Comparison of ENCODE assay signal across 28 cellular contexts in the genomic region with DNA sequence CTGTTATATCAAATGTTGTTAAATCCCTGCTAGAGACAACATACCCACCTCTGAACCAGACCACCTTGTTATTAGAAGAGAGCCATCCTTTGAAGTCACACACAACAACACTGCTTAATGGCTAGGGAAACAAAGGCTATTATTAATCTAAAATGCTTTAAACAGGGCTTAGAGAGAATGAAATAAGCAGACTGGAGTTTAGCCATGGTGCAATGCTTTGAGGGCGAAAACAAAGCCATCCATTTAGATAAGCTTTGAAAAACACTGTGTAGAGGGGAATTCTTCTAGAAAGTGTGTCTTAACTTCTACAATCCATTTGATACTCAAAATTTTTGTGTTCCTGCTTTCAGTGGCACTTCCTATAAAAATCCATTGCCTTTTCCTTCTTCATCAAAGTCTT.
"Had no signal": no experiment of that assay in that cellular context is flagged by ENCODE, and none has a peak within 500 bp of the region (broad histone marks: within the 10 kb centered on the region; RNA-seq: fewer than 3 reads in every experiment).

No MANE protein-coding gene starts in this region.

- H3K4me3 Mint-ChIP-seq: activated B cell treated with CpG ODN at 0.5 μM for 24 hours; activated CD8-positive, alpha-beta T cell treated with anti-CD3 and anti-CD28 coated beads for 36 hours; activated naive CD8-positive, alpha-beta T cell; activated T-cell treated with anti-CD3 and anti-CD28 coated beads, Interleukin-2, amount 50 U/mL, for 4 hours; activated T-helper 1 cell treated with anti-CD3 and anti-CD28 coated beads, Interleukin-12 subunit alpha, Interleukin-12 subunit beta, Interleukin-2, Interleukin-4 antibody, amounts not matched to agents 30 ng/mL and 10 ng/mL and 1 ng/mL, durations not matched to agents 14 hours and 24 hours and 36 hours; endodermal cell; T-helper 17 cell; T-helper 2 cell treated with Interferon-gamma antibody and Interleukin-4, amounts not matched to agents 5 μg/mL and 100 μg/mL, for 36 hours had no signal

- H3K27ac ChIP-seq: brain microvascular endothelial cell, WERI-Rb-1 had no signal

- DNase-seq: activated B cell treated with CpG ODN at 0.5 μM for 24 hours; activated CD4-positive, alpha-beta T cell treated with anti-CD3 and anti-CD28 coated beads for 48 hours; activated CD4-positive, alpha-beta T cell treated with anti-CD3 and anti-CD28 coated beads, Interleukin-2, amount 50 U/mL, for 1 hour; activated CD4-positive, alpha-beta T cell treated with anti-CD3 and anti-CD28 coated beads, Interleukin-2, amount 50 U/mL, for 48 hours; activated CD8-positive, alpha-beta memory T cell treated with anti-CD3 and anti-CD28 coated beads for 24 hours; activated CD8-positive, alpha-beta T cell treated with anti-CD3 and anti-CD28 coated beads for 36 hours; activated gamma-delta T cell; activated naive CD4-positive, alpha-beta T cell; activated naive CD4-positive, alpha-beta T cell treated with anti-CD3 and anti-CD28 coated beads, Interleukin-2, amount 50 U/mL, for 16 hours; activated T-cell treated with anti-CD3 and anti-CD28 coated beads, Interleukin-2, amount 50 U/mL, for 4 hours; amniotic stem cell; anterior cingulate cortex; brain microvascular endothelial cell; caudate nucleus; effector memory CD4-positive, alpha-beta T cell; endodermal cell; foreskin fibroblast; glutamatergic neuron; T-helper 1 cell; T-helper 17 cell; T1000; WERI-Rb-1 had no signal

- H3K36me3 Mint-ChIP-seq: activated naive CD8-positive, alpha-beta T cell had no signal

- H3K4me1 Mint-ChIP-seq: activated B cell treated with CpG ODN at 0.5 μM for 24 hours had no signal

- H3K36me3 ChIP-seq: brain microvascular endothelial cell, WERI-Rb-1 had no signal

- H3K9me3 Mint-ChIP-seq: activated CD8-positive, alpha-beta T cell treated with anti-CD3 and anti-CD28 coated beads for 36 hours; activated T-cell treated with anti-CD3 and anti-CD28 coated beads, Interleukin-2, amount 50 U/mL, for 4 hours; activated T-helper 1 cell treated with anti-CD3 and anti-CD28 coated beads, Interleukin-12 subunit alpha, Interleukin-12 subunit beta, Interleukin-2, Interleukin-4 antibody, amounts not matched to agents 30 ng/mL and 10 ng/mL and 1 ng/mL, durations not matched to agents 14 hours and 24 hours and 36 hours; activated T-helper 2 cell treated with anti-CD3 and anti-CD28 coated beads, Interferon-gamma antibody, Interleukin-2, Interleukin-4, amounts not matched to agents 10 μg/mL and 5 μg/mL and 100 μg/mL, durations not matched to agents 14 hours and 24 hours and 36 hours; T-helper 2 cell treated with Interferon-gamma antibody and Interleukin-4, amounts not matched to agents 5 μg/mL and 100 μg/mL, for 36 hours had no signal

- ATAC-seq: activated CD4-positive, CD25-positive, alpha-beta regulatory T cell treated with anti-CD3 and anti-CD28 coated beads, Interleukin-2, amount 50 U/mL, for 24 hours; activated CD8-positive, alpha-beta T cell treated with anti-CD3 and anti-CD28 coated beads for 36 hours; activated T-cell treated with anti-CD3 and anti-CD28 coated beads, Interleukin-2, amount 50 U/mL, for 4 hours; esophagus mucosa; T-helper 17 cell had no signal

- H3K27me3 ChIP-seq: brain microvascular endothelial cell had no signal

- H3K27ac Mint-ChIP-seq: activated B cell treated with CpG ODN at 0.5 μM for 24 hours; activated CD8-positive, alpha-beta T cell treated with anti-CD3 and anti-CD28 coated beads for 36 hours; activated naive CD8-positive, alpha-beta T cell; activated T-helper 1 cell treated with anti-CD3 and anti-CD28 coated beads, Interleukin-12 subunit alpha, Interleukin-12 subunit beta, Interleukin-2, Interleukin-4 antibody, amounts not matched to agents 30 ng/mL and 10 ng/mL and 1 ng/mL, durations not matched to agents 14 hours and 24 hours and 36 hours; activated T-helper 2 cell treated with anti-CD3 and anti-CD28 coated beads, Interferon-gamma antibody, Interleukin-2, Interleukin-4, amounts not matched to agents 10 μg/mL and 5 μg/mL and 100 μg/mL, durations not matched to agents 14 hours and 24 hours and 36 hours; T-helper 17 cell; T-helper 2 cell treated with Interferon-gamma antibody and Interleukin-4, amounts not matched to agents 5 μg/mL and 100 μg/mL, for 36 hours had no signal
